In genomic region chr22:37675930-37676571, GRCh38 we compare ENCODE assay signal across 8 cellular contexts. TPM values are rescaled to one million over a fixed set of nuclear protein-coding genes. Genes with fewer than 3 reads are reported as not detected.
DNase-seq lines count a peak whose midpoint lies in the region; ATAC-seq and TF ChIP-seq lines count a peak whose summit lies in the region.

No MANE protein-coding gene starts in this region.

- H3K79me2 ChIP-seq in neural progenitor cell (ENCODE audit: low read depth) = no peaks in the 10 kb centered on the region

- intact Hi-C loops in esophagus squamous epithelium (cut with DNase I) = no loop called here

- H3K9me3 ChIP-seq in esophagus squamous epithelium = no peaks in the 10 kb centered on the region
- no peaks in the 10 kb centered on the region for H3K9me3 ChIP-seq in neural progenitor cell (ENCODE audit: low read depth)

- ATAC-seq in GM21367 (IDR thresholded peaks at IDR 0.05; ENCODE audit: unreplicated experiment) (no peak), GM18873 (IDR thresholded peaks at IDR 0.05; ENCODE audit: low FRiP score, unreplicated experiment) (no peak)

- peaks cover 32 to 71% (median 45%) of the 10 kb centered on the region in 3 donors for H3K4me1 ChIP-seq in esophagus squamous epithelium
- H3K4me1 ChIP-seq in neural progenitor cell = no peaks in the 10 kb centered on the region

- H3K4me1 Mint-ChIP-seq in neural progenitor cell = peaks cover 18% of the 10 kb centered on the region

- no peak for TF ChIP-seq POLR2A in esophagus squamous epithelium (IDR thresholded peaks at IDR 0.05)

- no peaks in the 10 kb centered on the region for H4K20me1 ChIP-seq in neural progenitor cell (ENCODE audit: low read depth)

- H3K9ac ChIP-seq in neural progenitor cell = no peak overlapping the region

- DNase-seq in NCI-H2196 (lab: John Stamatoyannopoulos, UW; ENCODE audit: unreplicated experiment) = peak; percentile 4
- DNase-seq in NCI-H2196 treated with DMSO at 0.1 percent for 48 hours (lab: John Stamatoyannopoulos, UW; ENCODE audit: unreplicated experiment) = no peak
- peak; percentile 42 for DNase-seq in UCSD-AML1 (lab: John Stamatoyannopoulos, UW; ENCODE audit: unreplicated experiment)
- no peak for DNase-seq in esophagus squamous epithelium (lab: John Stamatoyannopoulos, UW)
- DNase-seq in neural progenitor cell (ENCODE audit: low spot score) = no peak
- no peak for DNase-seq in NCI-H1694 treated with DMSO at 0.1 percent for 48 hours (lab: John Stamatoyannopoulos, UW)

- H3K36me3 Mint-ChIP-seq in neural progenitor cell = no peaks in the 10 kb centered on the region

- H3K4me2 ChIP-seq in neural progenitor cell = peak overlapping the region; percentile 53

- H3K27me3 Mint-ChIP-seq in neural progenitor cell (ENCODE audit: insufficient read depth, low read depth) = no peaks in the 10 kb centered on the region

- no peak overlapping the region for H3K27ac Mint-ChIP-seq in neural progenitor cell

- H3K27ac ChIP-seq in esophagus squamous epithelium = peak overlapping the region; percentile 78 to 95 (median 90)
- no peak overlapping the region for H3K27ac ChIP-seq in neural progenitor cell

- H3K9me3 Mint-ChIP-seq in neural progenitor cell = no peaks in the 10 kb centered on the region

- WGBS in esophagus squamous epithelium, 2 donors = 20% methylated on average over 1 of the region's 13 CpGs; no CpG with 5 or more reads in 1 of the 2 donors

- H3K36me3 ChIP-seq in esophagus squamous epithelium (peaks cover 0 to 6% (median 0%) of the 10 kb centered on the region in 3 donors), neural progenitor cell (no peaks in the 10 kb centered on the region)

- H3K4me3 Mint-ChIP-seq in neural progenitor cell = peak overlapping the region; percentile 72

- H3F3A ChIP-seq in neural progenitor cell (ENCODE audit: low read depth) = peaks cover 31% of the 10 kb centered on the region

- H2AFZ ChIP-seq in neural progenitor cell (replicated peaks) = no peak overlapping the region

- no peaks in the 10 kb centered on the region for H3K27me3 ChIP-seq in esophagus squamous epithelium
- peaks cover 8% of the 10 kb centered on the region for H3K27me3 ChIP-seq in neural progenitor cell

- H3K4me3 ChIP-seq in esophagus squamous epithelium (peak overlapping the region; percentile 24 to 77 (median 51)), neural progenitor cell (no peak overlapping the region)

- TF ChIP-seq CTCF in esophagus squamous epithelium (IDR thresholded peaks at IDR 0.05) = no peak
- TF ChIP-seq CTCF in neural progenitor cell (IDR thresholded peaks at IDR 0.05) = no peak

RNA-seq across cellular contexts. Expression of gene LGALS1, which starts 0.6 kb away (rescaled TPM):
- total RNA-seq in esophagus squamous epithelium = 100 to 1,000 TPM in 2 of 4 donors, 10 to 100 TPM in 2; 25.4 to 261 (median 92.3) TPM
- 14.9 and 42.9 TPM in 2 replicates for total RNA-seq in neural progenitor cell (ENCODE audit: low replicate concordance)

RNA-seq across cellular contexts. Expression of gene NOL12, which starts 10.1 kb away (rescaled TPM):
- 10 to 100 TPM; 34.3 to 44.5 (median 40.8) TPM for total RNA-seq in esophagus squamous epithelium
- total RNA-seq in neural progenitor cell (ENCODE audit: low replicate concordance) = 23.7 and 28.7 TPM in 2 replicates

RNA-seq across cellular contexts. Expression of gene PDXP, which starts 17.5 kb away (rescaled TPM):
- total RNA-seq in esophagus squamous epithelium (1 to 10 TPM; 2.3 to 4.1 (median 2.9) TPM), neural progenitor cell (ENCODE audit: low replicate concordance) (25.1 and 57.0 TPM in 2 replicates)

RNA-seq across cellular contexts. Expression of gene TRIOBP, which starts 20.8 kb away (rescaled TPM):
- total RNA-seq in esophagus squamous epithelium (100 to 1,000 TPM in 2 of 4 donors, 10 to 100 TPM in 2; 67.6 to 149 (median 108) TPM), neural progenitor cell (ENCODE audit: low replicate concordance) (25.2 and 51.0 TPM in 2 replicates)

RNA-seq across cellular contexts. Expression of gene SH3BP1, which starts 36.6 kb away (rescaled TPM):
- total RNA-seq in esophagus squamous epithelium (10 to 100 TPM; 33.8 to 53.4 (median 42.0) TPM), neural progenitor cell (ENCODE audit: low replicate concordance) (10.3 and 10.9 TPM in 2 replicates)

Comparison
In these comparisons a context has a peak if more than half of its experiments do, and no peak if none do; other contexts are left out.
1. DNase-seq: peak in NCI-H2196 (single experiment) and UCSD-AML1 (single experiment); none in NCI-H2196 treated with DMSO at 0.1 percent for 48 hours (single experiment), esophagus squamous epithelium (single experiment), neural progenitor cell (single experiment) and NCI-H1694 treated with DMSO at 0.1 percent for 48 hours (single experiment).